ENCODE assay signal across 13 cellular contexts in genomic region chr6:19354181-19354580, GRCh38.
"Had no signal": no experiment of that assay in that cellular context is flagged by ENCODE, and none has a peak within 500 bp of the region (broad histone marks: within the 10 kb centered on the region; RNA-seq: fewer than 3 reads in every experiment).

No MANE protein-coding gene starts in this region.

- DNase-seq: activated CD4-positive, alpha-beta T cell treated with anti-CD3 and anti-CD28 coated beads, Interleukin-2, amount 10 ng/mL, durations not matched to agents 24 days and 14 days; activated CD8-positive, alpha-beta T cell treated with anti-CD3 and anti-CD28 coated beads, Interleukin-2, amount 10 ng/mL, durations not matched to agents 7 days and 5 days; activated naive CD4-positive, alpha-beta T cell treated with anti-CD3 and anti-CD28 coated beads, Interleukin-2, amount 10 ng/mL, durations not matched to agents 7 days and 5 days; activated naive CD8-positive, alpha-beta T cell treated with anti-CD3 and anti-CD28 coated beads, Interleukin-2, amount 50 U/mL, for 24 hours; activated T-cell treated with anti-CD3 and anti-CD28 coated beads, Interleukin-2, amount 50 U/mL, for 4 hours; anterior cingulate cortex; caudate nucleus; effector memory CD8-positive, alpha-beta T cell; occipital lobe; retina; stimulated activated CD8-positive, alpha-beta memory T cell treated with anti-CD3 and anti-CD28 coated beads, Interleukin-4, amount 100 ng/mL, for 48 hours; stimulated activated naive CD4-positive, alpha-beta T cell; thyroid gland had no signal
